In the genomic region with DNA sequence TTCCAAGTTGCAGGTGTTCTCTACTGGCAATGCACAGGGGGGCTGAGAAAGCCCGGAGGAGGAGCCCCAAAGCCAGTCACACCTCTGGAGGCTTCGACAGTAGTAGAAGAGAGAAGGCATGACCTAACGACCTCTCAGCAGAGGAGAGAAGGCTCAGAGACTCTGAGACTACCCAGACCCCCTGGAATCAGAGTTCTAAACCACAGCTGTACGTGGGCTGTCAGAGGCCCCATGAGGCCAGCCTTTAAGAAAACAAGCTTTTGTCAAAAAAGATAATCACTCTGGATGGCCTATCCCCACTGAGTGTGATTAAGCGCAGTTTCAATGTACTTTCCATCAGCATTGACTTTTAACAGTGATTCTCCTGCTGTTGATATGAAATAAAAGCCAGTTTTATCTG, we compare ENCODE assay signal across 20 cellular contexts.
DNase-seq lines count a peak whose midpoint lies in the region; ATAC-seq and TF ChIP-seq lines count a peak whose summit lies in the region.
"Had no signal": no experiment of that assay in that cellular context is flagged by ENCODE, and none has a peak within 500 bp of the region (broad histone marks: within the 10 kb centered on the region; RNA-seq: fewer than 3 reads in every experiment).

No MANE protein-coding gene starts in this region.

- H3K4me3 Mint-ChIP-seq in neural progenitor cell = no peak overlapping the region
- H3K4me3 Mint-ChIP-seq: B cell; CD4-positive, CD25-positive, alpha-beta regulatory T cell; CD8-positive, alpha-beta T cell had no signal

- no peaks in the 10 kb centered on the region for H3K79me2 ChIP-seq in neural progenitor cell (ENCODE audit: low read depth)

- H3K9ac ChIP-seq in neural progenitor cell = no peak overlapping the region
- H3K9ac ChIP-seq: BLaER1 had no signal

- H3K9me3 ChIP-seq in right cardiac atrium (ENCODE audit: control insufficient read depth, low read length) (no peaks in the 10 kb centered on the region), neural progenitor cell (ENCODE audit: low read depth) (no peaks in the 10 kb centered on the region), upper lobe of right lung (no peaks in the 10 kb centered on the region)
- H3K9me3 ChIP-seq: BLaER1 had no signal

- H3K36me3 ChIP-seq in neural progenitor cell (no peaks in the 10 kb centered on the region), upper lobe of right lung (no peaks in the 10 kb centered on the region)
- H3K36me3 ChIP-seq: BLaER1 had no signal

- no peak overlapping the region for H2AFZ ChIP-seq in neural progenitor cell (replicated peaks)

- H3K27me3 ChIP-seq in right cardiac atrium (ENCODE audit: control insufficient read depth, insufficient read depth) = no peaks in the 10 kb centered on the region
- H3K27me3 ChIP-seq in neural progenitor cell = no peaks in the 10 kb centered on the region
- no peaks in the 10 kb centered on the region for H3K27me3 ChIP-seq in upper lobe of right lung
- H3K27me3 ChIP-seq: BLaER1 had no signal

- no peaks in the 10 kb centered on the region for H3K36me3 Mint-ChIP-seq in neural progenitor cell
- H3K36me3 Mint-ChIP-seq: CD4-positive, CD25-positive, alpha-beta regulatory T cell; CD8-positive, alpha-beta T cell had no signal

- H3K27me3 Mint-ChIP-seq in neural progenitor cell (ENCODE audit: insufficient read depth, low read depth) = peaks cover 2% of the 10 kb centered on the region
- H3K27me3 Mint-ChIP-seq: CD4-positive, CD25-positive, alpha-beta regulatory T cell had no signal

- H3K4me1 ChIP-seq in right cardiac atrium (ENCODE audit: control insufficient read depth, insufficient read depth, low read length) (no peaks in the 10 kb centered on the region), neural progenitor cell (peaks cover 15% of the 10 kb centered on the region), upper lobe of right lung (no peaks in the 10 kb centered on the region)
- H3K4me1 ChIP-seq: BLaER1 had no signal

- 55% methylated on average over 5 of the region's 5 CpGs for WGBS in right cardiac atrium

- intact Hi-C loops in left ventricle myocardium superior (cut with micrococcal nuclease) = no loop called here
- intact Hi-C loops in right cardiac atrium (cut with DNase I) = no loop called here
- intact Hi-C loops in upper lobe of right lung (cut with DNase I) = no loop called here

- DNase-seq in left ventricle myocardium superior (no peak), right cardiac atrium (no peak), NCI-H146 treated with DMSO at 0.1 percent for 48 hours (lab: John Stamatoyannopoulos, UW; ENCODE audit: unreplicated experiment) (peak; percentile 51), neural progenitor cell (ENCODE audit: low spot score) (peak; percentile 38), upper lobe of right lung (no peak), COLO668 (lab: John Stamatoyannopoulos, UW; ENCODE audit: unreplicated experiment) (no peak)
- DNase-seq: CD4-positive, CD25-positive, alpha-beta regulatory T cell; CD8-positive, alpha-beta T cell; DMS 273 treated with DMSO at 0.1 percent for 48 hours; DMS79; EL; GDM1; GOT3; HCEC 1CT had no signal

- no peaks in the 10 kb centered on the region for H3K9me3 Mint-ChIP-seq in neural progenitor cell
- H3K9me3 Mint-ChIP-seq: CD8-positive, alpha-beta T cell had no signal

- no peak overlapping the region for H3K27ac ChIP-seq in right cardiac atrium (ENCODE audit: low read length)
- H3K27ac ChIP-seq in neural progenitor cell = no peak overlapping the region
- H3K27ac ChIP-seq in upper lobe of right lung = no peak overlapping the region
- H3K27ac ChIP-seq: 22Rv1, BLaER1, C4-2B had no signal

- peak overlapping the region; percentile 8 for H3K27ac Mint-ChIP-seq in neural progenitor cell
- H3K27ac Mint-ChIP-seq: B cell; CD4-positive, CD25-positive, alpha-beta regulatory T cell; CD8-positive, alpha-beta T cell had no signal

- H3K4me3 ChIP-seq in right cardiac atrium (ENCODE audit: low read length) (no peak overlapping the region), neural progenitor cell (no peak overlapping the region), upper lobe of right lung (no peak overlapping the region)
- H3K4me3 ChIP-seq: BLaER1, GM12878 had no signal

- peak overlapping the region; percentile 21 for H3K4me2 ChIP-seq in neural progenitor cell
- H3K4me2 ChIP-seq: BLaER1 had no signal

- peaks cover 11% of the 10 kb centered on the region for H3F3A ChIP-seq in neural progenitor cell (ENCODE audit: low read depth)

- no peaks in the 10 kb centered on the region for H4K20me1 ChIP-seq in neural progenitor cell (ENCODE audit: low read depth)
- H4K20me1 ChIP-seq: BLaER1 had no signal

- TF ChIP-seq CTCF in neural progenitor cell (IDR thresholded peaks at IDR 0.05) (no peak), upper lobe of right lung (IDR thresholded peaks at IDR 0.05) (no peak)

- ATAC-seq in left ventricle myocardium superior = peak; percentile 27
- ATAC-seq in right cardiac atrium = no peak
- ATAC-seq in upper lobe of right lung = no peak
- ATAC-seq in GM21381 (IDR thresholded peaks at IDR 0.05; ENCODE audit: unreplicated experiment) = no peak
- ATAC-seq: CD8-positive, alpha-beta T cell; GM12878 had no signal

- H3K4me1 Mint-ChIP-seq in neural progenitor cell = peaks cover 17% of the 10 kb centered on the region
- H3K4me1 Mint-ChIP-seq: B cell; CD4-positive, CD25-positive, alpha-beta regulatory T cell had no signal

Comparison
In these comparisons a context has a peak if more than half of its experiments do, and no peak if none do; other contexts are left out.
1. DNase-seq: peak in NCI-H146 treated with DMSO at 0.1 percent for 48 hours (single experiment) and neural progenitor cell (single experiment); none in left ventricle myocardium superior (single experiment), right cardiac atrium (0 of 3), upper lobe of right lung (single experiment) and COLO668 (single experiment).